Comparison of ENCODE assay signal across 20 cellular contexts in genomic region chr2:309148-309969, GRCh38. TPM values are rescaled to one million over a fixed set of nuclear protein-coding genes. Genes with fewer than 3 reads are reported as not detected.
DNase-seq lines count a peak whose midpoint lies in the region; ATAC-seq, FAIRE-seq and TF ChIP-seq lines count a peak whose summit lies in the region.
"Had no signal": no experiment of that assay in that cellular context is flagged by ENCODE, and none has a peak within 500 bp of the region (broad histone marks: within the 10 kb centered on the region; RNA-seq: fewer than 3 reads in every experiment).

No MANE protein-coding gene starts in this region.

- no peaks in the 10 kb centered on the region for H3K27me3 Mint-ChIP-seq in chondrocyte (ENCODE audit: low read depth)

- H3K23ac ChIP-seq in mesendoderm (ENCODE audit: low read length) = no peak overlapping the region

- H3K36me3 Mint-ChIP-seq in chondrocyte (ENCODE audit: low read depth) = no peaks in the 10 kb centered on the region
- H3K36me3 Mint-ChIP-seq: natural killer cell had no signal

- no peak overlapping the region for H2BK5ac ChIP-seq in mesendoderm (ENCODE audit: low read length)

- no peak for DNase-seq in A549 (ENCODE audit: low read depth in 1 of 2, low spot score in 1 of 2)
- DNase-seq in H7 = peak; percentile 62
- no peak for DNase-seq in chondrocyte (ENCODE audit: low spot score)
- DNase-seq in mesendoderm = peak; percentile 89
- no peak for DNase-seq in tibial nerve (ENCODE audit: low spot score in 2 of 2)
- no peak for DNase-seq in pancreas
- no peak for DNase-seq in GM20000 (ENCODE audit: low spot score)
- DNase-seq: GDM1; IMR-90; natural killer cell; NCI-H1048; NCI-H226; SIG-M5; stimulated activated CD4-positive, alpha-beta T cell treated with anti-CD3 and anti-CD28 coated beads, Interleukin-15, amount 100 ng/mL, for 24 hours had no signal

- no peak overlapping the region for H2AK5ac ChIP-seq in mesendoderm (ENCODE audit: low read length)

- no peak overlapping the region for H4K5ac ChIP-seq in mesendoderm (ENCODE audit: low read length)

- WGBS in A549 (ENCODE audit: missing lambda C conversion rate) = 45% methylated on average over 13 of the region's 13 CpGs
- WGBS in mesendoderm (ENCODE audit: extremely low coverage, insufficient coverage, low lambda C conversion rate) = no CpG with 5 or more reads among the region's 13 CpGs
- WGBS in tibial nerve, 2 donors = 60% methylated on average over 12 to 13 of the region's 13 CpGs
- WGBS in pancreas, 2 donors = 69 to 73% methylated on average over 13 of the region's 13 CpGs

- no peaks in the 10 kb centered on the region for H3K36me3 ChIP-seq in H7 (replicated peaks; ENCODE audit: control insufficient read depth, insufficient read depth, low read length)
- H3K36me3 ChIP-seq in mesendoderm (ENCODE audit: control insufficient read depth, insufficient read depth, low read length) = no peaks in the 10 kb centered on the region
- H3K36me3 ChIP-seq in tibial nerve = no peaks in the 10 kb centered on the region
- H3K36me3 ChIP-seq in pancreas = no peaks in the 10 kb centered on the region
- H3K36me3 ChIP-seq: adrenal gland had no signal

- H3K4ac ChIP-seq in mesendoderm (ENCODE audit: low read depth, low read length) = no peak overlapping the region

- H3K4me1 ChIP-seq in A549 (no peaks in the 10 kb centered on the region), mesendoderm (ENCODE audit: control insufficient read depth, low read depth, low read length) (peaks cover 2% of the 10 kb centered on the region), tibial nerve (no peaks in the 10 kb centered on the region), pancreas (no peaks in the 10 kb centered on the region)
- H3K4me1 ChIP-seq: adrenal gland had no signal

- H3K9me3 ChIP-seq in A549 (no peaks in the 10 kb centered on the region; the same call in 2 of the 3 replicates), tibial nerve (no peaks in the 10 kb centered on the region), pancreas (no peaks in the 10 kb centered on the region)
- H3K9me3 ChIP-seq: adrenal gland had no signal

- H3K4me1 Mint-ChIP-seq in chondrocyte (ENCODE audit: low read depth) = peaks cover 5% of the 10 kb centered on the region

- no peaks in the 10 kb centered on the region for H3K9me3 Mint-ChIP-seq in chondrocyte (ENCODE audit: low read depth)
- H3K9me3 Mint-ChIP-seq: natural killer cell had no signal

- no peak overlapping the region for H2BK15ac ChIP-seq in mesendoderm (replicated peaks; ENCODE audit: low read depth)

- intact Hi-C loops in pancreas (cut with DNase I) = no loop called here

- H3K4me3 Mint-ChIP-seq in chondrocyte (ENCODE audit: unreplicated experiment) = no peak overlapping the region
- H3K4me3 Mint-ChIP-seq: natural killer cell had no signal

- peak overlapping the region; percentile 1 for H3K27ac Mint-ChIP-seq in chondrocyte (ENCODE audit: unreplicated experiment)
- H3K27ac Mint-ChIP-seq: natural killer cell had no signal

- TF ChIP-seq EP300 in A549 (IDR thresholded peaks at IDR 0.05) = no peak
- TF ChIP-seq EP300 in tibial nerve (IDR thresholded peaks at IDR 0.05) = no peak

- no peak overlapping the region for H2BK120ac ChIP-seq in mesendoderm (ENCODE audit: low read depth, low read length)

- TF ChIP-seq POLR2A in A549 (IDR thresholded peaks at IDR 0.05; ENCODE audit: low read length) (no peak), tibial nerve (IDR thresholded peaks at IDR 0.05) (no peak)

- H3K27me3 ChIP-seq in H7 (ENCODE audit: control insufficient read depth, insufficient read depth, low read length) = no peaks in the 10 kb centered on the region
- no peaks in the 10 kb centered on the region for H3K27me3 ChIP-seq in mesendoderm (ENCODE audit: insufficient read depth, low read length, poor library complexity)
- no peaks in the 10 kb centered on the region for H3K27me3 ChIP-seq in tibial nerve
- H3K27me3 ChIP-seq in pancreas = no peaks in the 10 kb centered on the region
- H3K27me3 ChIP-seq: adrenal gland had no signal

- POLR2A ChIA-PET in A549 (lab: Yijun Ruan, JAX) = no interaction called here

- TF ChIP-seq CTCF in A549 (IDR thresholded peaks at IDR 0.05) (no peak), chondrocyte (IDR thresholded peaks at IDR 0.05) (no peak), tibial nerve (IDR thresholded peaks at IDR 0.05) (no peak), pancreas (IDR thresholded peaks at IDR 0.05) (no peak), GM20000 (IDR thresholded peaks at IDR 0.05; ENCODE audit: extremely low read depth, missing control alignments) (no peak)

- no peaks in the 10 kb centered on the region for H3K79me2 ChIP-seq in mesendoderm (ENCODE audit: control insufficient read depth, insufficient read depth, low read length)

- ATAC-seq in A549 = peak; percentile 28 to 61; a peak in 3 of 6 replicates
- ATAC-seq in GM21825 (IDR thresholded peaks at IDR 0.05; ENCODE audit: unreplicated experiment) = no peak
- no peak for ATAC-seq in pancreas
- ATAC-seq: natural killer cell had no signal

- H3K18ac ChIP-seq in mesendoderm (ENCODE audit: low read length) = no peak overlapping the region

- CTCF ChIA-PET in A549 (lab: Yijun Ruan, JAX) = no interaction called here

- H3K9ac ChIP-seq in mesendoderm (ENCODE audit: low read length) = no peak overlapping the region

- TF ChIP-seq RAD21 in A549 (conservative IDR thresholded peaks at IDR 0.05 in 1 of 2, IDR thresholded peaks at IDR 0.05 in 1 of 2) = no peak

- H3K4me2 ChIP-seq in A549 (no peak overlapping the region), mesendoderm (ENCODE audit: low read length) (no peak overlapping the region)

- no peak overlapping the region for H4K8ac ChIP-seq in mesendoderm (ENCODE audit: low read depth, low read length)

- H3K79me1 ChIP-seq in mesendoderm (ENCODE audit: low read length) = no peaks in the 10 kb centered on the region

- FAIRE-seq in A549 (lab: Jason Lieb, UNC) = no peak
- no peak for FAIRE-seq in pancreas (lab: Jason Lieb, UNC)
- FAIRE-seq: endometrium, GM12891 had no signal

- H3K4me3 ChIP-seq in A549 = no peak overlapping the region
- no peak overlapping the region for H3K4me3 ChIP-seq in H7 (ENCODE audit: insufficient read depth, low read depth, low read length)
- H3K4me3 ChIP-seq in mesendoderm (ENCODE audit: low read length) = no peak overlapping the region
- no peak overlapping the region for H3K4me3 ChIP-seq in tibial nerve
- H3K4me3 ChIP-seq in pancreas = no peak overlapping the region
- H3K4me3 ChIP-seq: adrenal gland had no signal

- H3K56ac ChIP-seq in mesendoderm (ENCODE audit: low read length) = peak overlapping the region; percentile 28

- no peak overlapping the region for H3K27ac ChIP-seq in A549
- no peak overlapping the region for H3K27ac ChIP-seq in mesendoderm (ENCODE audit: low read depth, low read length)
- no peak overlapping the region for H3K27ac ChIP-seq in tibial nerve
- H3K27ac ChIP-seq in pancreas = no peak overlapping the region
- H3K27ac ChIP-seq: adrenal gland had no signal

TF ChIP-seq in A549, 52 proteins besides CTCF, POLR2A, EP300 and RAD21 (continues in another document):
- no peak for TF ChIP-seq NR3C1 (IDR thresholded peaks at IDR 0.05)
- TF ChIP-seq PHF8 (IDR thresholded peaks at IDR 0.05; ENCODE audit: borderline replicate concordance, low read depth) = no peak
- TF ChIP-seq CHD4 (IDR thresholded peaks at IDR 0.05; ENCODE audit: borderline replicate concordance) = no peak
- TF ChIP-seq CBX2 (IDR thresholded peaks at IDR 0.05; ENCODE audit: borderline replicate concordance, low read depth) = no peak
- no peak for TF ChIP-seq ESRRA (IDR thresholded peaks at IDR 0.05; ENCODE audit: borderline replicate concordance, low read length)

RNA-seq across cellular contexts. Expression of gene ALKAL2, which starts 21.5 kb away (rescaled TPM):
- polyA plus RNA-seq in A549 (2011; rRNA removed) = not detected in 2 replicates
- polyA plus RNA-seq in A549 (2012; cell fraction: cytosol; rRNA removed) = not detected in 2 replicates
- polyA plus RNA-seq in A549 (2012; cell fraction: nucleus; rRNA removed) = not detected in 2 replicates
- not detected in 3 replicates for polyA plus RNA-seq in A549 (2017; fragmentation: RNase III; extraction: RNeasy Plus Mini Kit Qiagen cat#74134 plus additional on column Dnase treatment)
- not detected in 2 replicates for polyA minus RNA-seq in A549 (2011; rRNA and poly(A)+ RNA removed)
- total RNA-seq in H7 (2014; rRNA removed; shearing (Covaris generic)) = 1.1 and 2.6 TPM in 2 replicates
- 150 to 164 TPM (median 154 TPM) in 3 replicates for total RNA-seq in chondrocyte
- polyA plus RNA-seq in mesendoderm (2013, experiment 1 of 2) = 1.9 TPM
- 2.4 TPM for polyA plus RNA-seq in mesendoderm (2013, experiment 2 of 2)
- 10 to 100 TPM; 21.9 to 96.6 (median 46.1) TPM for total RNA-seq in tibial nerve
- 10 to 100 TPM; 21.2 to 50.6 (median 32.9) TPM for total RNA-seq in pancreas
- polyA plus RNA-seq in pancreas = 10 to 100 TPM; 66.9 to 93.6 TPM
- total RNA-seq: H4, IMR-90, lung microvascular endothelial cell had no signal
- polyA plus RNA-seq: IMR-90 had no signal

RNA-seq across cellular contexts. Expression of gene ACP1, which starts 44.6 kb away (rescaled TPM):
- polyA plus RNA-seq in A549 (2011; rRNA removed) (266 and 338 TPM in 2 replicates), A549 (2017; fragmentation: RNase III; extraction: RNeasy Plus Mini Kit Qiagen cat#74134 plus additional on column Dnase treatment) (204 to 228 TPM (median 213 TPM) in 3 replicates), pancreas (10 to 100 TPM; 34.9 to 74.2 TPM)
- polyA plus RNA-seq in A549 (2012; cell fraction: cytosol; rRNA removed) = 149 and 162 TPM in 2 replicates
- 40.4 and 64.8 TPM in 2 replicates for polyA plus RNA-seq in A549 (2012; cell fraction: nucleus; rRNA removed)
- 142 and 157 TPM in 2 replicates for polyA minus RNA-seq in A549 (2011; rRNA and poly(A)+ RNA removed)
- 138 and 179 TPM in 2 replicates for total RNA-seq in H7 (2014; rRNA removed; shearing (Covaris generic))
- total RNA-seq in chondrocyte (79.6 to 89.8 TPM (median 82.7 TPM) in 3 replicates), tibial nerve (10 to 100 TPM; 31.2 to 71.2 (median 52.5) TPM), pancreas (10 to 100 TPM; 41.6 to 59.1 (median 45.3) TPM)
- 118 TPM for polyA plus RNA-seq in mesendoderm (2013, experiment 1 of 2)
- polyA plus RNA-seq in mesendoderm (2013, experiment 2 of 2) = 119 TPM

RNA-seq across cellular contexts. Expression of gene SH3YL1, which starts 45.5 kb away (rescaled TPM):
- polyA plus RNA-seq in A549 (2011; rRNA removed) (19.5 and 23.9 TPM in 2 replicates), A549 (2017; fragmentation: RNase III; extraction: RNeasy Plus Mini Kit Qiagen cat#74134 plus additional on column Dnase treatment) (12.8 to 13.9 TPM (median 13.5 TPM) in 3 replicates), pancreas (100 to 1,000 TPM; 110 to 162 TPM)
- 4.4 and 5.0 TPM in 2 replicates for polyA plus RNA-seq in A549 (2012; cell fraction: cytosol; rRNA removed)
- polyA plus RNA-seq in A549 (2012; cell fraction: nucleus; rRNA removed) = 6.1 and 9.2 TPM in 2 replicates
- 8.1 and 12.2 TPM in 2 replicates for polyA minus RNA-seq in A549 (2011; rRNA and poly(A)+ RNA removed)
- total RNA-seq in H7 (2014; rRNA removed; shearing (Covaris generic)) = 13.1 and 15.4 TPM in 2 replicates
- total RNA-seq in chondrocyte (33.7 to 52.9 TPM (median 36.1 TPM) in 3 replicates), tibial nerve (10 to 100 TPM; 22.2 to 36.0 (median 30.0) TPM), pancreas (100 to 1,000 TPM in 4 of 6 donors, 10 to 100 TPM in 2; 63.7 to 134 (median 118) TPM)
- polyA plus RNA-seq in mesendoderm (2013, experiment 1 of 2) = 9.7 TPM
- 9.4 TPM for polyA plus RNA-seq in mesendoderm (2013, experiment 2 of 2)

Comparison
In these comparisons a context has a peak if more than half of its experiments do, and no peak if none do; other contexts are left out.
1. ATAC-seq: peak in A549 (2 of 2); none in GM21825 (single experiment) and pancreas (0 of 4).
2. DNase-seq: peak in H7 (single experiment) and mesendoderm (single experiment); none in A549 (0 of 2), chondrocyte (single experiment), tibial nerve (0 of 2), pancreas (0 of 6) and GM20000 (single experiment).